Comparison of ENCODE assay signal across 28 cellular contexts in the genomic region with DNA sequence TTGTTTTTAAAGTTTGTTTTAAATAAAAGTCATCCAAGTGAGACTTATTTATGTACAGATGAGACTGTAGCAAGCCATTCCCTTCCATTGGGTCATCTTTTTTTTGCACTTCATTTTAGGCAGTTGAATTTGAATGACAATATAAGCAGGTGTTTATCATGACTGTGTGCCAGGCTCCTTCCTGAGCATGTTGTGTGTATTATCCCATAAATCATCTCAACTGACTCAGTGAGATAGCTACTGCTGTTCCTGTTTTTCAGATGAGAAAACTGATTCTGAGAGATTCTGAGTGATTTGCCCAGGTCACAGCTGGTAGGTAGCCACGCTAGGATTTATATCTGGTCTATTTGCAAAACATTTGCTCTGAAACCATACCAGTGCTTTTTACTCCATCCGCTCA. TPM values are rescaled to one million over a fixed set of nuclear protein-coding genes. Genes with fewer than 3 reads are reported as not detected.
DNase-seq lines count a peak whose midpoint lies in the region; ATAC-seq, FAIRE-seq and TF ChIP-seq lines count a peak whose summit lies in the region.
"Had no signal": no experiment of that assay in that cellular context is flagged by ENCODE, and none has a peak within 500 bp of the region (broad histone marks: within the 10 kb centered on the region; RNA-seq: fewer than 3 reads in every experiment).

No MANE protein-coding gene starts in this region.

- 78 to 86% (median 82%) methylated on average over 2 of the region's 2 CpGs for WGBS in small intestine, 3 donors

- no peaks in the 10 kb centered on the region for H3K36me3 ChIP-seq in small intestine (ENCODE audit: control insufficient read depth in 2 of 2, insufficient read depth in 2 of 2, low read length in 2 of 2)
- H3K36me3 ChIP-seq: uterus had no signal

- DNase-seq in DMS153 treated with DMSO at 0.1 percent for 48 hours (lab: John Stamatoyannopoulos, UW; ENCODE audit: unreplicated experiment) (peak; percentile 43), NCI-H1105 (lab: John Stamatoyannopoulos, UW) (peak; percentile 32), NCI-H2081 (lab: John Stamatoyannopoulos, UW) (peak; percentile 30 to 80), SHP77 treated with DMSO at 0.1 percent for 48 hours (lab: John Stamatoyannopoulos, UW) (peak; percentile 31), GM10266 (ENCODE audit: extremely low spot score) (no peak), substantia nigra (lab: John Stamatoyannopoulos, UW) (no peak), small intestine (no peak)
- DNase-seq: activated CD4-positive, alpha-beta T cell treated with anti-CD3 and anti-CD28 coated beads, Interleukin-2, amount 50 U/mL, for 48 hours; activated naive CD4-positive, alpha-beta T cell treated with Interleukin-2 at 50 U/mL for 16 hours; dorsolateral prefrontal cortex; EL; left lung; mesenchymal stem cell; NCI-H187; NCI-H524; psoas muscle; stimulated activated naive CD8-positive, alpha-beta T cell treated with anti-CD3 and anti-CD28 coated beads, Interleukin-15, Interleukin-2, amounts not matched to agents 100 U/mL and 50 U/mL, for 24 hours; uterus had no signal

- H3K27ac ChIP-seq in substantia nigra (ENCODE audit: low read depth, low read length, poor library complexity, severe bottlenecking) = no peak overlapping the region
- no peak overlapping the region for H3K27ac ChIP-seq in small intestine (ENCODE audit: low read depth in 1 of 2, low read length in 1 of 2)
- H3K27ac ChIP-seq: C4-2B, dorsolateral prefrontal cortex, left lung, neutrophil, psoas muscle, RWPE1, SK-N-MC, thoracic aorta, uterus had no signal

- no peak overlapping the region for H3K4me3 ChIP-seq in small intestine (ENCODE audit: low read depth in 1 of 2, low read length in 2 of 2)
- H3K4me3 ChIP-seq: dorsolateral prefrontal cortex, left lung, psoas muscle, SK-N-MC, thoracic aorta, uterus had no signal

- TF ChIP-seq CTCF in GM10266 (IDR thresholded peaks at IDR 0.05; ENCODE audit: control insufficient read depth, insufficient read depth, low read depth, missing control alignments) = no peak

- no peak for ATAC-seq in HG03097 (IDR thresholded peaks at IDR 0.05; ENCODE audit: low FRiP score, unreplicated experiment)
- ATAC-seq: activated CD4-positive, CD25-positive, alpha-beta regulatory T cell treated with anti-CD3 and anti-CD28 coated beads, Interleukin-2, amount 50 U/mL, for 24 hours; left lung; stimulated activated naive CD8-positive, alpha-beta T cell treated with anti-CD3 and anti-CD28 coated beads, Interleukin-15, Interleukin-2, amounts not matched to agents 100 U/mL and 50 U/mL, for 24 hours had no signal

- H3K9me3 ChIP-seq in small intestine (ENCODE audit: control insufficient read depth, low read depth) = no peaks in the 10 kb centered on the region
- H3K9me3 ChIP-seq: left lung, neutrophil, psoas muscle, thoracic aorta, uterus had no signal

- no peaks in the 10 kb centered on the region for H3K27me3 ChIP-seq in small intestine (ENCODE audit: control insufficient read depth in 2 of 2, insufficient read depth in 2 of 2, low read length in 2 of 2)
- H3K27me3 ChIP-seq: dorsolateral prefrontal cortex, left lung, neutrophil, uterus had no signal

- no peaks in the 10 kb centered on the region for H3K4me1 ChIP-seq in small intestine (ENCODE audit: control insufficient read depth in 2 of 2, insufficient read depth in 1 of 2, low read depth in 1 of 2, low read length in 1 of 2)
- H3K4me1 ChIP-seq: left lung, psoas muscle, uterus had no signal

- FAIRE-seq in small intestine (lab: Jason Lieb, UNC) = no peak
- FAIRE-seq: H1, islet of Langerhans, TTC549 had no signal

RNA-seq across cellular contexts. Expression of a gene that starts 11.7 kb away (rescaled TPM):
- 10 to 100 TPM; 10.7 to 19.3 (median 15.4) TPM for polyA plus RNA-seq in small intestine

RNA-seq across cellular contexts. Expression of a gene that starts 42.4 kb away (rescaled TPM):
- 10 to 100 TPM in 1 of 3 donors, 1 to 10 TPM in 1, not detected in 1; 4.6 to 22.2 TPM for polyA plus RNA-seq in small intestine

Comparison
In these comparisons a context has a peak if more than half of its experiments do, and no peak if none do; other contexts are left out.
1. DNase-seq: peak in DMS153 treated with DMSO at 0.1 percent for 48 hours (single experiment), NCI-H1105 (single experiment), NCI-H2081 (2 of 2) and SHP77 treated with DMSO at 0.1 percent for 48 hours (single experiment); none in GM10266 (single experiment), substantia nigra (0 of 49) and small intestine (single experiment).